ENCODE assay signal across 9 cellular contexts in the genomic region with DNA sequence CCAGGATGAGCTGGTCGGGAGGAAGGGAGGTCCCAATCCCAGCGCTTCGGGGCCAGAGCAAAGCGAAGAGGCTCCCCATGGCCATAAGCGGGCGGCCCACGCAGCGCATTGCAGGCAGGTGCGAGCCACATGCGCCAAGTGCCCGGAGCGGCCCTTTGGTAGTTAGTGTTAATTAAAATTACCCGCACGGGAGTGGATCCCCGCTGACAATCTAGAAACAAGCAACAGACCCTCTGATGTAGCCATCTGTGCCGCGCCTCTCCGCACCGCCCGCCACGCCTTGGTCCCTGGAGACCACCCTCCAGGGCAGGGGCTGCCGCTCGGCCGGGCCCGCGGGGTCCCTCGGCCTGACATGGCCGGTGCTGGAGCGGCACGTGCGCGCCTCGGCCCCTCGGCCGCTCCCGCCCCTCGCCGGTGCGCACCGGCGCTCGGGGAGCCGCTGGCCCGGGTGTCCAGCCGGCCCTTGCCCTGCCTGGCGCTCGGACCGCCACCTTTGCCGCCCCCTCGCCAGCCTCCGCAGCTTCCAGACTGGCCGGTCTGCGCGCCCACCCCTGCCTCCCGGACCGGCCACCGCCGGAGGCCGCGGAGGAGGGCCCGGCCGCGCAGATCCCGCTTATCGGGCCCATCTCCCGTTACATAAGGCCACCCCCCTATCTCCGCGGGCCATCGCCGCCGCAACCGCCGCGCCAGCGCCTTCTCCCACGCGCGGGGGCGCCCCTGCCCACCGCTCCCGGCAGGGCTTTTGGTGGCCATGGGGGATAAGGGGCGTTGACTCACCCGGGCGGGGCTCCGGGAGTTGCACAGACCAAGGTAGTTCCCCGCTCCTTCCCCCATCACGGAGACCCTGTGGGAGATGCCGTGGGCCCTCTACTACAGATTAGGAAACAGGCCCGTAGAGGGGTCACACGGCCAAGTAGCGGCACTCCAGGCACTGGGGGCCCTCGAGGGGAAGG. TPM values are rescaled to one million over a fixed set of nuclear protein-coding genes. Genes with fewer than 3 reads are reported as not detected.
DNase-seq lines count a peak whose midpoint lies in the region; ATAC-seq and TF ChIP-seq lines count a peak whose summit lies in the region.
"Had no signal": no experiment of that assay in that cellular context is flagged by ENCODE, and none has a peak within 500 bp of the region (broad histone marks: within the 10 kb centered on the region; RNA-seq: fewer than 3 reads in every experiment).

No MANE protein-coding gene starts in this region.

- intact Hi-C loops in spleen (cut with DNase I; ENCODE audit: low total_unique reads), result no loop called here

- TF ChIP-seq CTCF in H9 (conservative IDR thresholded peaks at IDR 0.05) (no peak), spleen (IDR thresholded peaks at IDR 0.05 in 8 of 11, conservative IDR thresholded peaks at IDR 0.05 in 3 of 11) (peak in 1 of 11 experiments; percentile 15)

- H3K4me1 ChIP-seq in H9 (ENCODE audit: insufficient read depth, low read length) (no peaks in the 10 kb centered on the region), spleen (peaks cover 7 to 18% (median 15%) of the 10 kb centered on the region in 6 donors)

- no peak overlapping the region for H3K14ac ChIP-seq in H9 (ENCODE audit: insufficient read depth, low read length)

- peaks cover 5 to 12% of the 10 kb centered on the region in 2 experiments for H3K4me1 Mint-ChIP-seq in H9
- H3K4me1 Mint-ChIP-seq in activated naive CD4-positive, alpha-beta T cell treated with anti-CD3 and anti-CD28 coated beads, Interleukin-2, amount 10 ng/mL, durations not matched to agents 7 days and 5 days, result peaks cover 13% of the 10 kb centered on the region

- no peak overlapping the region for H2AK5ac ChIP-seq in H9 (ENCODE audit: insufficient read length, low read length)

- no peak overlapping the region for H3K4ac ChIP-seq in H9 (ENCODE audit: low read depth, low read length)

- peak overlapping the region in 7 of 8 donors; percentile 20 to 66 (median 34) for H3K4me3 ChIP-seq in spleen

- no peaks in the 10 kb centered on the region for H3K79me1 ChIP-seq in H9 (ENCODE audit: insufficient read depth, low read depth, low read length, poor library complexity, severe bottlenecking)

- H3K9me3 ChIP-seq in H9 (ENCODE audit: control insufficient read depth, low read depth, low read length), result no peaks in the 10 kb centered on the region
- H3K9me3 ChIP-seq in spleen, result no peaks in the 10 kb centered on the region

- DNase-seq in AG08396 (ENCODE audit: low spot score), result peak; percentile 51
- peak; percentile 55 for DNase-seq in H9
- peak; percentile 34 for DNase-seq in activated naive CD4-positive, alpha-beta T cell treated with anti-CD3 and anti-CD28 coated beads, Interleukin-2, amount 10 ng/mL, durations not matched to agents 7 days and 5 days
- peak; percentile 48 for DNase-seq in hepatic stellate cell (ENCODE audit: low spot score)
- DNase-seq in spleen, result no peak
- no peak for DNase-seq in occipital lobe (lab: John Stamatoyannopoulos, UW)

- no peak overlapping the region for H2AFZ ChIP-seq in H9 (ENCODE audit: low read length)

- peaks cover 52% of the 10 kb centered on the region for H3K27me3 Mint-ChIP-seq in H9 (ENCODE audit: low read depth)
- H3K27me3 Mint-ChIP-seq in activated naive CD4-positive, alpha-beta T cell treated with anti-CD3 and anti-CD28 coated beads, Interleukin-2, amount 10 ng/mL, durations not matched to agents 7 days and 5 days, result peaks cover 67% of the 10 kb centered on the region

- no peak overlapping the region for H3T11ph ChIP-seq in H9 (ENCODE audit: low read length)

- no peak overlapping the region for H3K27ac Mint-ChIP-seq in H9
- H3K27ac Mint-ChIP-seq in activated naive CD4-positive, alpha-beta T cell treated with anti-CD3 and anti-CD28 coated beads, Interleukin-2, amount 10 ng/mL, durations not matched to agents 7 days and 5 days, result no peak overlapping the region

- CTCF ChIA-PET in activated naive CD4-positive, alpha-beta T cell treated with anti-CD3 and anti-CD28 coated beads, Interleukin-2, amount 10 ng/mL, durations not matched to agents 7 days and 5 days (lab: Charles Lee), result no interaction called here

- no peak overlapping the region for H2BK5ac ChIP-seq in H9 (ENCODE audit: insufficient read length, low read length)

- H3K23ac ChIP-seq in H9 (ENCODE audit: insufficient read length, low read depth, low read length), result no peak overlapping the region

- ATAC-seq in GM18498 (IDR thresholded peaks at IDR 0.05; ENCODE audit: unreplicated experiment), result no peak
- no peak for ATAC-seq in HG02642 (IDR thresholded peaks at IDR 0.05; ENCODE audit: poor library complexity, unreplicated experiment)
- ATAC-seq: HCT116 had no signal

- H3K4me3 Mint-ChIP-seq in H9, result peak overlapping the region; percentile 45 to 48; a peak in 3 of 5 replicates
- H3K4me3 Mint-ChIP-seq in activated naive CD4-positive, alpha-beta T cell treated with anti-CD3 and anti-CD28 coated beads, Interleukin-2, amount 10 ng/mL, durations not matched to agents 7 days and 5 days, result no peak overlapping the region

- no CpG with 5 or more reads among the region's 92 CpGs for WGBS in H9 (ENCODE audit: extremely low coverage, insufficient read length, low lambda C conversion rate)
- 6 to 22% (median 7%) methylated on average over 32 to 92 of the region's 92 CpGs for WGBS in spleen, 5 donors

- H4K5ac ChIP-seq in H9 (ENCODE audit: insufficient read length, low read depth, low read length), result no peak overlapping the region

- no peak overlapping the region for H4K8ac ChIP-seq in H9 (replicated peaks; ENCODE audit: insufficient read length, low read depth, low read length)

- H3K9ac ChIP-seq in H9 (ENCODE audit: extremely low read depth, insufficient read length, low read length), result no peak overlapping the region

- no peaks in the 10 kb centered on the region for H3K23me2 ChIP-seq in H9 (ENCODE audit: insufficient read length, low read depth, low read length, poor library complexity, severe bottlenecking)

- H4K20me1 ChIP-seq in H9 (ENCODE audit: control insufficient read depth, insufficient read depth, insufficient read length), result no peaks in the 10 kb centered on the region

- H2BK120ac ChIP-seq in H9 (ENCODE audit: low read depth, low read length, poor library complexity, severe bottlenecking), result no peak overlapping the region

- H3K9me3 Mint-ChIP-seq in H9, result peaks cover 0 to 12% of the 10 kb centered on the region in 2 experiments; a peak in 3 of 5 replicates
- H3K9me3 Mint-ChIP-seq in activated naive CD4-positive, alpha-beta T cell treated with anti-CD3 and anti-CD28 coated beads, Interleukin-2, amount 10 ng/mL, durations not matched to agents 7 days and 5 days, result no peaks in the 10 kb centered on the region

- no peak overlapping the region for H3K27ac ChIP-seq in H9 (ENCODE audit: insufficient read length, low read depth, low read length)
- H3K27ac ChIP-seq in spleen, result no peak overlapping the region

- no peak overlapping the region; the same call in 1 of the 2 replicates for H2BK15ac ChIP-seq in H9 (ENCODE audit: low read depth, low read length)

- H4K91ac ChIP-seq in H9 (ENCODE audit: insufficient read length, low read depth, low read length), result no peak overlapping the region

- H3K56ac ChIP-seq in H9 (ENCODE audit: insufficient read length, low read depth, low read length), result no peak overlapping the region

- no peak overlapping the region for H2BK12ac ChIP-seq in H9 (ENCODE audit: insufficient read length, low read depth, low read length)

- no peak overlapping the region for H3K18ac ChIP-seq in H9 (ENCODE audit: insufficient read length, low read depth, low read length)

- no peaks in the 10 kb centered on the region for H3K79me2 ChIP-seq in H9 (ENCODE audit: insufficient read depth, low read length)

- TF ChIP-seq POLR2A in spleen (IDR thresholded peaks at IDR 0.05), result no peak

- H3K4me2 ChIP-seq in H9 (ENCODE audit: insufficient read depth, insufficient read length, low read length), result peak overlapping the region; percentile 22

- H2BK20ac ChIP-seq in H9 (ENCODE audit: low read depth, low read length, poor library complexity, severe bottlenecking), result no peak overlapping the region

- H3K36me3 Mint-ChIP-seq in H9 (ENCODE audit: insufficient read depth in 1 of 3, low read depth in 3 of 3), result no peaks in the 10 kb centered on the region
- H3K36me3 Mint-ChIP-seq in activated naive CD4-positive, alpha-beta T cell treated with anti-CD3 and anti-CD28 coated beads, Interleukin-2, amount 10 ng/mL, durations not matched to agents 7 days and 5 days, result no peaks in the 10 kb centered on the region

- H3K27me3 ChIP-seq in H9 (ENCODE audit: insufficient read depth, low read length) (peaks cover 6% of the 10 kb centered on the region; the same call in 1 of the 2 replicates), spleen (replicated peaks in 1 of 7) (peaks cover 3 to 62% (median 32%) of the 10 kb centered on the region in 7 donors)

- H3K36me3 ChIP-seq in spleen, result no peaks in the 10 kb centered on the region

RNA-seq across cellular contexts. Expression of a gene that starts 1.9 kb away (rescaled TPM):
- total RNA-seq in H9 (2021), result not detected in 2 replicates
- not detected for total RNA-seq in spleen
- under 1 TPM in 2 of 3 donors, not detected in 1; 0.06 to 0.07 TPM for polyA plus RNA-seq in spleen
- not detected for total RNA-seq in occipital lobe

RNA-seq across cellular contexts. Expression of a gene that starts 17.7 kb away (rescaled TPM):
- not detected in 2 replicates for total RNA-seq in H9 (2021)
- not detected for total RNA-seq in spleen
- not detected for polyA plus RNA-seq in spleen
- total RNA-seq in occipital lobe, result not detected

Comparison
In these comparisons a context has a peak if more than half of its experiments do, and no peak if none do; other contexts are left out.
1. DNase-seq: peak in AG08396 (single experiment), H9 (single experiment), activated naive CD4-positive, alpha-beta T cell treated with anti-CD3 and anti-CD28 coated beads, Interleukin-2, amount 10 ng/mL, durations not matched to agents 7 days and 5 days (single experiment) and hepatic stellate cell (single experiment); none in spleen (single experiment) and occipital lobe (single experiment).